In the genomic region with DNA sequence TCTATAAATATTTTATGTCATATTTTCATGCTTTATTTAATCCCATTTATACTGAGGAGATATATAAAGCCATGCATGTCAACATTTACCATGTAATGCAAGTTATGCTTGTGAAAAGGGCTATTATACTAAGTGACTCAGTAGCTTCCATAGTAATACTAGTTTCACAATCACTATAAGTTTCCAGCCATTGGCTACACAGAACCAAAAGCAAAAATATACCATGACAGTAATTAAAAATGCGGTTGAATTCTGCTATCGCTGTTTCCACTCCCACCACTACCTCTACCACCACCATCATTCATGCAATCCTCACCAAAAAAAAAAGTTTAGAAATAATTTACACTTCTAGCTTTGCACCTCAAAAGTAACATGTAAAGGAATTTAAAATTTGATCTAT, we compare ENCODE assay signal across 16 cellular contexts.
DNase-seq lines count a peak whose midpoint lies in the region; ATAC-seq and TF ChIP-seq lines count a peak whose summit lies in the region.
"Had no signal": no experiment of that assay in that cellular context is flagged by ENCODE, and none has a peak within 500 bp of the region (broad histone marks: within the 10 kb centered on the region; RNA-seq: fewer than 3 reads in every experiment).

No MANE protein-coding gene starts in this region.

- H3K4me1 Mint-ChIP-seq in activated CD4-positive, alpha-beta T cell treated with anti-CD3 and anti-CD28 coated beads for 36 hours: peaks cover 86% of the 10 kb centered on the region
- H3K4me1 Mint-ChIP-seq in activated CD4-positive, alpha-beta memory T cell treated with anti-CD3 and anti-CD28 coated beads for 36 hours (ENCODE audit: low read depth): peaks cover 88% of the 10 kb centered on the region

- H3K23ac ChIP-seq in mesenchymal stem cell (ENCODE audit: low read length in 2 of 2): no peak overlapping the region

- no peak overlapping the region for H2BK15ac ChIP-seq in mesenchymal stem cell (ENCODE audit: low read depth, poor library complexity, severe bottlenecking)

- CTCF ChIA-PET in activated CD4-positive, alpha-beta T cell treated with anti-CD3 and anti-CD28 coated beads for 36 hours (lab: Charles Lee): interaction anchor here (1.2 kb wide), 1 partner anchor 63 kb away, joined by 3 read pairs; no protein-coding TSS in a partner anchor
- CTCF ChIA-PET in activated CD4-positive, alpha-beta memory T cell treated with anti-CD3 and anti-CD28 coated beads for 36 hours (lab: Charles Lee): interaction anchor here (0.7 to 1.8 kb wide), 6 partner anchors 10 to 353 kb away, joined by 3 to 5 read pairs (median 3); no protein-coding TSS in a partner anchor

- H3K4me1 ChIP-seq in mesenchymal stem cell (ENCODE audit: control insufficient read depth, insufficient read depth, low read depth, low read length): peaks cover 2% of the 10 kb centered on the region
- no peaks in the 10 kb centered on the region for H3K4me1 ChIP-seq in breast epithelium

- H2BK12ac ChIP-seq in mesenchymal stem cell (ENCODE audit: low read length in 2 of 2): no peak overlapping the region

- H3K18ac ChIP-seq in mesenchymal stem cell (ENCODE audit: low read depth in 1 of 2, low read length in 2 of 2): no peak overlapping the region

- no peak for TF ChIP-seq CTCF in breast epithelium (IDR thresholded peaks at IDR 0.05)

- H2BK5ac ChIP-seq in mesenchymal stem cell (ENCODE audit: low read depth, low read length, poor library complexity, severe bottlenecking): no peak overlapping the region

- H3K27me3 ChIP-seq in mesenchymal stem cell (ENCODE audit: control insufficient read depth in 1 of 2, insufficient read depth in 1 of 2, low read length in 2 of 2): no peaks in the 10 kb centered on the region
- no peaks in the 10 kb centered on the region for H3K27me3 ChIP-seq in breast epithelium
- H3K27me3 ChIP-seq: transverse colon had no signal

- peak overlapping the region; percentile 73 for H3K27ac Mint-ChIP-seq in activated CD4-positive, alpha-beta T cell treated with anti-CD3 and anti-CD28 coated beads for 36 hours
- no peak overlapping the region for H3K27ac Mint-ChIP-seq in activated CD4-positive, alpha-beta memory T cell treated with anti-CD3 and anti-CD28 coated beads for 36 hours

- H3K9me3 ChIP-seq in mesenchymal stem cell (ENCODE audit: control insufficient read depth, low read length) (no peaks in the 10 kb centered on the region), breast epithelium (no peaks in the 10 kb centered on the region)
- H3K9me3 ChIP-seq: Caco-2, left ventricle myocardium inferior, transverse colon had no signal

- WGBS in mesenchymal stem cell: 96% methylated on average over 2 of the region's 2 CpGs

- TF ChIP-seq POLR2A in breast epithelium (IDR thresholded peaks at IDR 0.05): no peak

- no peaks in the 10 kb centered on the region for H3K27me3 Mint-ChIP-seq in activated CD4-positive, alpha-beta T cell treated with anti-CD3 and anti-CD28 coated beads for 36 hours
- no peaks in the 10 kb centered on the region for H3K27me3 Mint-ChIP-seq in activated CD4-positive, alpha-beta memory T cell treated with anti-CD3 and anti-CD28 coated beads for 36 hours

- no peak overlapping the region for H2AFZ ChIP-seq in mesenchymal stem cell (ENCODE audit: low read depth, low read length)

- no peak overlapping the region for H4K91ac ChIP-seq in mesenchymal stem cell (ENCODE audit: low read length)

- no peak for DNase-seq in activated CD4-positive, alpha-beta T cell treated with anti-CD3 and anti-CD28 coated beads for 36 hours
- DNase-seq in activated CD4-positive, alpha-beta T cell treated with anti-CD3 and anti-CD28 coated beads for 1 hour: no peak
- DNase-seq in activated CD4-positive, alpha-beta memory T cell treated with anti-CD3 and anti-CD28 coated beads for 36 hours: peak; percentile 18
- DNase-seq in mesenchymal stem cell: peak; percentile 10
- DNase-seq in amniotic stem cell (lab: John Stamatoyannopoulos, UW): no peak
- DNase-seq in anterior cingulate cortex (lab: John Stamatoyannopoulos, UW): no peak
- no peak for DNase-seq in breast epithelium (ENCODE audit: low spot score in 2 of 2)
- DNase-seq: activated CD4-positive, alpha-beta T cell treated with anti-CD3 and anti-CD28 coated beads, Interleukin-2, amount 50 U/mL, for 4 hours; Caco-2; H7; left ventricle myocardium inferior; NCI-H2081; SW 1271; transverse colon had no signal

- POLR2A ChIA-PET in activated CD4-positive, alpha-beta T cell treated with anti-CD3 and anti-CD28 coated beads for 36 hours (lab: Charles Lee): interaction anchor here (1.0 kb wide), 1 partner anchor 122 kb away, joined by 3 read pairs; a partner anchor contains a TSS
- POLR2A ChIA-PET in activated CD4-positive, alpha-beta memory T cell treated with anti-CD3 and anti-CD28 coated beads for 36 hours (lab: Charles Lee): interaction anchor here (0.9 to 1.6 kb wide), 2 partner anchors 17 to 60 kb away, joined by 3 to 8 read pairs; a partner anchor contains a TSS

- no peak overlapping the region for H2BK120ac ChIP-seq in mesenchymal stem cell (ENCODE audit: low read depth, low read length)

- intact Hi-C loops in activated CD4-positive, alpha-beta T cell treated with anti-CD3 and anti-CD28 coated beads for 36 hours (cut with DNase I, micrococcal nuclease): loop anchor here (2.0 to 5.0 kb wide), 5 partner anchors 39 to 563 kb away; a partner anchor contains a TSS
- intact Hi-C loops in activated CD4-positive, alpha-beta memory T cell treated with anti-CD3 and anti-CD28 coated beads for 36 hours (cut with micrococcal nuclease): loop anchor here (1.0 to 5.0 kb wide), 6 partner anchors 10 to 353 kb away; a partner anchor contains a TSS
- intact Hi-C loops in breast epithelium (cut with DNase I; ENCODE audit: low total_unique reads): no loop called here

- no peak overlapping the region for H3K4me3 ChIP-seq in mesenchymal stem cell (ENCODE audit: insufficient read depth in 1 of 2, low read depth in 1 of 2, low read length in 2 of 2)
- H3K4me3 ChIP-seq in breast epithelium: no peak overlapping the region
- H3K4me3 ChIP-seq: left ventricle myocardium inferior, transverse colon had no signal

- no peaks in the 10 kb centered on the region for H3K9me3 Mint-ChIP-seq in activated CD4-positive, alpha-beta T cell treated with anti-CD3 and anti-CD28 coated beads for 36 hours (ENCODE audit: low read depth)
- H3K9me3 Mint-ChIP-seq in activated CD4-positive, alpha-beta memory T cell treated with anti-CD3 and anti-CD28 coated beads for 36 hours: no peaks in the 10 kb centered on the region
- H3K9me3 Mint-ChIP-seq: neural crest cell had no signal

- no peak overlapping the region for H3K4ac ChIP-seq in mesenchymal stem cell (ENCODE audit: low read depth in 1 of 2, low read length in 2 of 2)

- H2AK5ac ChIP-seq in mesenchymal stem cell (ENCODE audit: low read length, severe bottlenecking): no peak overlapping the region

- no peaks in the 10 kb centered on the region for H3K36me3 Mint-ChIP-seq in activated CD4-positive, alpha-beta T cell treated with anti-CD3 and anti-CD28 coated beads for 36 hours (ENCODE audit: low read depth)
- no peaks in the 10 kb centered on the region for H3K36me3 Mint-ChIP-seq in activated CD4-positive, alpha-beta memory T cell treated with anti-CD3 and anti-CD28 coated beads for 36 hours

- H3K36me3 ChIP-seq in mesenchymal stem cell (ENCODE audit: control insufficient read depth in 1 of 2, insufficient read depth in 2 of 2, low read depth in 1 of 2, low read length in 2 of 2) (no peaks in the 10 kb centered on the region), breast epithelium (no peaks in the 10 kb centered on the region)
- H3K36me3 ChIP-seq: left ventricle myocardium inferior, transverse colon had no signal

- ATAC-seq in activated CD4-positive, alpha-beta T cell treated with anti-CD3 and anti-CD28 coated beads for 36 hours: peak; percentile 68
- peak; percentile 46 for ATAC-seq in HG02798 (IDR thresholded peaks at IDR 0.05; ENCODE audit: poor library complexity, unreplicated experiment)

- peak overlapping the region; percentile 30 for H3K4me3 Mint-ChIP-seq in activated CD4-positive, alpha-beta T cell treated with anti-CD3 and anti-CD28 coated beads for 36 hours
- H3K4me3 Mint-ChIP-seq in activated CD4-positive, alpha-beta memory T cell treated with anti-CD3 and anti-CD28 coated beads for 36 hours: no peak overlapping the region
- H3K4me3 Mint-ChIP-seq: neural crest cell had no signal

- H3K27ac ChIP-seq in mesenchymal stem cell (ENCODE audit: low read length, poor library complexity, severe bottlenecking): no peak overlapping the region
- H3K27ac ChIP-seq in breast epithelium: no peak overlapping the region
- H3K27ac ChIP-seq: left ventricle myocardium inferior, transverse colon had no signal

- peaks cover 9% of the 10 kb centered on the region for H3K79me1 ChIP-seq in mesenchymal stem cell (replicated peaks; ENCODE audit: low read length, poor library complexity, severe bottlenecking)

- no peak overlapping the region for H3K4me2 ChIP-seq in mesenchymal stem cell (ENCODE audit: low read length, poor library complexity, severe bottlenecking)

- H4K8ac ChIP-seq in mesenchymal stem cell (ENCODE audit: low read length): no peak overlapping the region

- no peak overlapping the region for H3K9ac ChIP-seq in mesenchymal stem cell (ENCODE audit: low read length)

- no peak overlapping the region for H3K14ac ChIP-seq in mesenchymal stem cell (ENCODE audit: low read length in 2 of 2)

Comparison
In these comparisons a context has a peak if more than half of its experiments do, and no peak if none do; other contexts are left out.
1. DNase-seq: peak in activated CD4-positive, alpha-beta memory T cell treated with anti-CD3 and anti-CD28 coated beads for 36 hours (single experiment) and mesenchymal stem cell (single experiment); none in activated CD4-positive, alpha-beta T cell treated with anti-CD3 and anti-CD28 coated beads for 36 hours (single experiment), activated CD4-positive, alpha-beta T cell treated with anti-CD3 and anti-CD28 coated beads for 1 hour (single experiment), amniotic stem cell (single experiment), anterior cingulate cortex (0 of 58) and breast epithelium (0 of 2).